ENCODE assay signal across 14 cellular contexts in the genomic region with DNA sequence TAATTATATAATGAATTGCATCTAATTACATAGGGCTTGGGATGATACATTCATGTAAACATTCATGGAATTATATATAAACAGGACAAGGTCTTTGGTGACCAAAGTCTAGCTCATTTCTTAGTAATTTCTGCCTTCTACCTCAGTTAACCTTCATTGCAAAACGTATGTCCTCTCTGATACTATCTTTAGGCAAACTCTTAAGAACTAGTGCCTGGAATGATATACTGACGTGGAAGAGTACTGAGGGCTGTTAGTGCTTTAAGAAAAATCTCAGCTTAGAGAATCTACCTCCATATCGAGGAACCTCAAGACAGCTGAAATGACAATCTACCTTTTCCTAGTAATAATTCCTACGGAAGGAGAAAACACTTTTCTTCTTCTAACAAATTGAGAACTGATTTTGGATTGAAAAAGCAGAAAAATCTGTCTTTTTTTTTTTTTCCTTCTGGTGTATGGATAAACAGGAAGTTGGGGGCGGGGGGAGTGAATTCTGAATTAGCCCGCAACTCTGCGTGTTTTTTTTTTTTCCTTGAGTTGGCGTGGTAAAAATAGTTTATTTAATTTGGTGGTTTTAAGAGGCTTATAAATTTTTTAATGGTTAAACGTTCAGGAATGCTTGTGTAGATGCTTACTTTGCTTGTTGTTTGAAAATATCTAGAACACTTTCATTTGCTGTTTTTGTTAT. TPM values are rescaled to one million over a fixed set of nuclear protein-coding genes. Genes with fewer than 3 reads are reported as not detected.
A peak's percentile ranks its signal among the peaks of the same experiment; 100 is the strongest.
DNase-seq lines count a peak whose midpoint lies in the region; ATAC-seq and TF ChIP-seq lines count a peak whose summit lies in the region.
"Had no signal": no experiment of that assay in that cellular context is flagged by ENCODE, and none has a peak within 500 bp of the region (broad histone marks: within the 10 kb centered on the region; RNA-seq: fewer than 3 reads in every experiment).

No MANE protein-coding gene starts in this region.

- no peak for ATAC-seq in HG03280 (IDR thresholded peaks at IDR 0.05; ENCODE audit: unreplicated experiment)
- ATAC-seq in HG02623 (IDR thresholded peaks at IDR 0.05; ENCODE audit: unreplicated experiment) = no peak

- DNase-seq in KBM-7 = peak; percentile 3
- peak; percentile 82 for DNase-seq in choroid plexus epithelial cell (ENCODE audit: low read depth)
- no peak for DNase-seq in osteoblast (ENCODE audit: insufficient read length, low spot score, missing footprints)
- no peak for DNase-seq in COLO668 (lab: John Stamatoyannopoulos, UW; ENCODE audit: unreplicated experiment)
- DNase-seq in posterior vena cava (ENCODE audit: low spot score) = no peak
- DNase-seq: activated T-cell treated with anti-CD3 and anti-CD28 coated beads, Interleukin-2, amount 50 U/mL, for 1 hour; aorta; NCI-H1092; NCI-H2171 treated with DMSO at 0.1 percent for 48 hours; stimulated activated CD4-positive, alpha-beta T cell treated with anti-CD3 and anti-CD28 coated beads, Interleukin-15, amount 100 ng/mL, for 24 hours had no signal

- H3K36me3 ChIP-seq in ACC112 (ENCODE audit: insufficient read depth, low read length) (no peaks in the 10 kb centered on the region), osteoblast (ENCODE audit: insufficient read depth, low read length) (no peaks in the 10 kb centered on the region)
- H3K36me3 ChIP-seq: tibial nerve had no signal

- peak overlapping the region; percentile 40 for H3K27ac ChIP-seq in ACC112 (ENCODE audit: low read depth, low read length)
- peak overlapping the region; percentile 59 for H3K27ac ChIP-seq in osteoblast (ENCODE audit: low read depth, low read length)

- no peaks in the 10 kb centered on the region for H3K9me3 ChIP-seq in osteoblast (ENCODE audit: low read depth, low read length)
- H3K9me3 ChIP-seq: tibial nerve had no signal

- intact Hi-C loops in posterior vena cava (cut with DNase I) = no loop called here

- H3K4me3 ChIP-seq in ACC112 (ENCODE audit: low read depth, low read length) (peak overlapping the region; percentile 55), choroid plexus epithelial cell (ENCODE audit: low read depth, low read length) (peak overlapping the region; percentile 18), osteoblast (ENCODE audit: insufficient read depth, low read length) (peak overlapping the region; percentile 52)
- H3K4me3 ChIP-seq: tibial nerve had no signal

- H3K4me2 ChIP-seq in osteoblast (ENCODE audit: insufficient read depth, low read length) = peak overlapping the region; percentile 71

- in situ Hi-C loops in KBM-7 (cut with MboI; ENCODE audit: low pct_unique_long_range_greater_than_20kb, low sequenced_read_pairs) = no loop called here

- TF ChIP-seq CTCF in choroid plexus epithelial cell (conservative IDR thresholded peaks at IDR 0.05; ENCODE audit: low read depth, low read length) (no peak), osteoblast (IDR thresholded peaks at IDR 0.05; ENCODE audit: extremely low read depth, low read depth, low read length) (no peak)

- H2AFZ ChIP-seq in ACC112 (ENCODE audit: low read length, unreplicated experiment) = peak overlapping the region; percentile 98
- peak overlapping the region; percentile 47 for H2AFZ ChIP-seq in osteoblast (ENCODE audit: low read length)

- no peaks in the 10 kb centered on the region for H4K20me1 ChIP-seq in osteoblast (ENCODE audit: insufficient read depth, low read length)

- H3K79me2 ChIP-seq in ACC112 (ENCODE audit: control insufficient read depth, insufficient read depth, low read length, unreplicated experiment) (no peaks in the 10 kb centered on the region), osteoblast (ENCODE audit: insufficient read depth, low read length) (peaks cover 5% of the 10 kb centered on the region)

- H3K27me3 ChIP-seq in ACC112 (ENCODE audit: insufficient read depth, low read length) (no peaks in the 10 kb centered on the region), osteoblast (ENCODE audit: insufficient read depth, low read length) (no peaks in the 10 kb centered on the region)
- H3K27me3 ChIP-seq: tibial nerve had no signal

- peaks cover 38% of the 10 kb centered on the region for H3K4me1 ChIP-seq in ACC112 (ENCODE audit: control insufficient read depth, insufficient read depth, low read length, unreplicated experiment)
- H3K4me1 ChIP-seq in osteoblast (ENCODE audit: insufficient read depth, low read length) = peaks cover 51% of the 10 kb centered on the region

RNA-seq across cellular contexts. Expression of a gene that starts 43.2 kb away (rescaled TPM):
- total RNA-seq in osteoblast = 4.1 and 7.6 TPM in 2 replicates
- 1 to 10 TPM; 8.9 TPM for total RNA-seq in posterior vena cava

Comparison
In these comparisons a context has a peak if more than half of its experiments do, and no peak if none do; other contexts are left out.
1. DNase-seq: peak in KBM-7 (single experiment) and choroid plexus epithelial cell (single experiment); none in osteoblast (single experiment), COLO668 (single experiment) and posterior vena cava (single experiment).
2. Peak in every context shown above with its lines, with median percentiles within 50 percentile points of each other: H3K4me3 ChIP-seq.